ENCODE assay signal across 1 cellular context in the genomic region with DNA sequence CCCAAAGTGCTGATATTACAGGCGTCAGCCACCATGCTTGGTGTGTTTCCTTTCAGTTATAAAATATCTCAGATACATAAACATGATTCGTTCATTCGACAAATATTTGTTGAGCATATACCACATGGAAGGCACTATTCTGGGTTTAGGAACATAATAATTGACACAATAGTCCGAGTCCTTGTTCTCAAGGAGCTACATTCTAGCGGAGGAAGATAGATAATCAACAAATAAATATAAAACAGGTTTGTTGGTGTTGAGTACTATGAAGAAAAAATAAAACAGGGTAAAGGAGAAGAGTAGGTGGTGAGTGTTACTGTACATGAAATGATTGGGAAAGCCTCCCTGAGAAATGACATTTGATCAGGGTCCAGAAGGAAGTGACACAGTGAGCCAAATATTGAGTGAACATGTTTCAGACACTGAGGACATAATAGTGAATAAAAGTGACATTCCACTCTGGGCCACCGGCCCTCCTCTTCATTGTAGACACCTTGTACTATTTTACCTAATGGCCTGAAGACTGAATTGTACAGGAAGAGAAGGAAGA.
TF ChIP-seq lines count a peak whose summit lies in the region.

No MANE protein-coding gene starts in this region.

TF ChIP-seq in K562, 482 proteins besides CTCF, POLR2A, EP300 and RAD21:
- no peak for TF ChIP-seq PRPF4 (IDR thresholded peaks at IDR 0.05; ENCODE audit: insufficient read depth, low read depth, low read length, poor library complexity, severe bottlenecking)
- TF ChIP-seq, protein P1, sequence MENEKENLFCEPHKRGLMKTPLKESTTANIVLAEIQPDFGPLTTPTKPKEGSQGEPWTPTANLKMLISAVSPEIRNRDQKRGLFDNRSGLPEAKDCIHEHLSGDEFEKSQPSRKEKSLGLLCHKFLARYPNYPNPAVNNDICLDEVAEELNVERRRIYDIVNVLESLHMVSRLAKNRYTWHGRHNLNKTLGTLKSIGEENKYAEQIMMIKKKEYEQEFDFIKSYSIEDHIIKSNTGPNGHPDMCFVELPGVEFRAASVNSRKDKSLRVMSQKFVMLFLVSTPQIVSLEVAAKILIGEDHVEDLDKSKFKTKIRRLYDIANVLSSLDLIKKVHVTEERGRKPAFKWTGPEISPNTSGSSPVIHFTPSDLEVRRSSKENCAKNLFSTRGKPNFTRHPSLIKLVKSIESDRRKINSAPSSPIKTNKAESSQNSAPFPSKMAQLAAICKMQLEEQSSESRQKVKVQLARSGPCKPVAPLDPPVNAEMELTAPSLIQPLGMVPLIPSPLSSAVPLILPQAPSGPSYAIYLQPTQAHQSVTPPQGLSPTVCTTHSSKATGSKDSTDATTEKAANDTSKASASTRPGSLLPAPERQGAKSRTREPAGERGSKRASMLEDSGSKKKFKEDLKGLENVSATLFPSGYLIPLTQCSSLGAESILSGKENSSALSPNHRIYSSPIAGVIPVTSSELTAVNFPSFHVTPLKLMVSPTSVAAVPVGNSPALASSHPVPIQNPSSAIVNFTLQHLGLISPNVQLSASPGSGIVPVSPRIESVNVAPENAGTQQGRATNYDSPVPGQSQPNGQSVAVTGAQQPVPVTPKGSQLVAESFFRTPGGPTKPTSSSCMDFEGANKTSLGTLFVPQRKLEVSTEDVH (IDR thresholded peaks at IDR 0.05; ENCODE audit: low read depth, partially characterized antibody) = no peak
- no peak for TF ChIP-seq CC2D1A (IDR thresholded peaks at IDR 0.05)
- TF ChIP-seq, protein P2, sequence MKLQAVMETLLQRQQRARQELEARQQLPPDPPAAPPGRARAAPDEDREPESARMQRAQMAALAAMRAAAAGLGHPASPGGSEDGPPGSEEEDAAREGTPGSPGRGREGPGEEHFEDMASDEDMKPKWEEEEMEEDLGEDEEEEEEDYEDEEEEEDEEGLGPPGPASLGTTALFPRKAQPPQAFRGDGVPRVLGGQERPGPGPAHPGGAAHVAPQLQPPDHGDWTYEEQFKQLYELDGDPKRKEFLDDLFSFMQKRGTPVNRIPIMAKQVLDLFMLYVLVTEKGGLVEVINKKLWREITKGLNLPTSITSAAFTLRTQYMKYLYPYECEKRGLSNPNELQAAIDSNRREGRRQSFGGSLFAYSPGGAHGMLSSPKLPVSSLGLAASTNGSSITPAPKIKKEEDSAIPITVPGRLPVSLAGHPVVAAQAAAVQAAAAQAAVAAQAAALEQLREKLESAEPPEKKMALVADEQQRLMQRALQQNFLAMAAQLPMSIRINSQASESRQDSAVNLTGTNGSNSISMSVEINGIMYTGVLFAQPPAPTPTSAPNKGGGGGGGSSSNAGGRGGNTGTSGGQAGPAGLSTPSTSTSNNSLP (IDR thresholded peaks at IDR 0.05; ENCODE audit: borderline replicate concordance, low read depth, low read length) = no peak
- TF ChIP-seq, protein P3, sequence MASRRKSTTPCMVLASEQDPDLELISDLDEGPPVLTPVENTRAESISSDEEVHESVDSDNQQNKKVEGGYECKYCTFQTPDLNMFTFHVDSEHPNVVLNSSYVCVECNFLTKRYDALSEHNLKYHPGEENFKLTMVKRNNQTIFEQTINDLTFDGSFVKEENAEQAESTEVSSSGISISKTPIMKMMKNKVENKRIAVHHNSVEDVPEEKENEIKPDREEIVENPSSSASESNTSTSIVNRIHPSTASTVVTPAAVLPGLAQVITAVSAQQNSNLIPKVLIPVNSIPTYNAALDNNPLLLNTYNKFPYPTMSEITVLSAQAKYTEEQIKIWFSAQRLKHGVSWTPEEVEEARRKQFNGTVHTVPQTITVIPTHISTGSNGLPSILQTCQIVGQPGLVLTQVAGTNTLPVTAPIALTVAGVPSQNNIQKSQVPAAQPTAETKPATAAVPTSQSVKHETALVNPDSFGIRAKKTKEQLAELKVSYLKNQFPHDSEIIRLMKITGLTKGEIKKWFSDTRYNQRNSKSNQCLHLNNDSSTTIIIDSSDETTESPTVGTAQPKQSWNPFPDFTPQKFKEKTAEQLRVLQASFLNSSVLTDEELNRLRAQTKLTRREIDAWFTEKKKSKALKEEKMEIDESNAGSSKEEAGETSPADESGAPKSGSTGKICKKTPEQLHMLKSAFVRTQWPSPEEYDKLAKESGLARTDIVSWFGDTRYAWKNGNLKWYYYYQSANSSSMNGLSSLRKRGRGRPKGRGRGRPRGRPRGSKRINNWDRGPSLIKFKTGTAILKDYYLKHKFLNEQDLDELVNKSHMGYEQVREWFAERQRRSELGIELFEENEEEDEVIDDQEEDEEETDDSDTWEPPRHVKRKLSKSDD (conservative IDR thresholded peaks at IDR 0.05; ENCODE audit: low read length) = no peak
- no peak for TF ChIP-seq KHSRP (IDR thresholded peaks at IDR 0.05)
- TF ChIP-seq, protein P4, sequence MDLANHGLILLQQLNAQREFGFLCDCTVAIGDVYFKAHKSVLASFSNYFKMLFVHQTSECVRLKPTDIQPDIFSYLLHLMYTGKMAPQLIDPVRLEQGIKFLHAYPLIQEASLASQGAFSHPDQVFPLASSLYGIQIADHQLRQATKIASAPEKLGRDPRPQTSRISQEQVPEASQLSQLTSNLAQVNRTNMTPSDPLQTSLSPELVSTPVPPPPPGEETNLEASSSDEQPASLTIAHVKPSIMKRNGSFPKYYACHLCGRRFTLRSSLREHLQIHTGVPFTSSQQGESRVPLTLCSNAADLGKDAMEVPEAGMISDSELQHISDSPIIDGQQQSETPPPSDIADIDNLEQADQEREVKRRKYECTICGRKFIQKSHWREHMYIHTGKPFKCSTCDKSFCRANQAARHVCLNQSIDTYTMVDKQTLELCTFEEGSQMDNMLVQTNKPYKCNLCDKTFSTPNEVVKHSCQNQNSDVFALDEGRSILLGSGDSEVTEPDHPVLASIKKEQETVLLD (IDR thresholded peaks at IDR 0.05) = no peak
- no peak for TF ChIP-seq FOXP1 (CRISPR knock-in tag; IDR thresholded peaks at IDR 0.05)
- TF ChIP-seq, protein P5, sequence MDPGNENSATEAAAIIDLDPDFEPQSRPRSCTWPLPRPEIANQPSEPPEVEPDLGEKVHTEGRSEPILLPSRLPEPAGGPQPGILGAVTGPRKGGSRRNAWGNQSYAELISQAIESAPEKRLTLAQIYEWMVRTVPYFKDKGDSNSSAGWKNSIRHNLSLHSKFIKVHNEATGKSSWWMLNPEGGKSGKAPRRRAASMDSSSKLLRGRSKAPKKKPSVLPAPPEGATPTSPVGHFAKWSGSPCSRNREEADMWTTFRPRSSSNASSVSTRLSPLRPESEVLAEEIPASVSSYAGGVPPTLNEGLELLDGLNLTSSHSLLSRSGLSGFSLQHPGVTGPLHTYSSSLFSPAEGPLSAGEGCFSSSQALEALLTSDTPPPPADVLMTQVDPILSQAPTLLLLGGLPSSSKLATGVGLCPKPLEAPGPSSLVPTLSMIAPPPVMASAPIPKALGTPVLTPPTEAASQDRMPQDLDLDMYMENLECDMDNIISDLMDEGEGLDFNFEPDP (CRISPR knock-in tag; IDR thresholded peaks at IDR 0.05) = no peak
- no peak for TF ChIP-seq ZFX (CRISPR knock-in tag; IDR thresholded peaks at IDR 0.05)
- no peak for TF ChIP-seq RHOXF2B (CRISPR knock-in tag; conservative IDR thresholded peaks at IDR 0.05)
- no peak for TF ChIP-seq YY1 (IDR thresholded peaks at IDR 0.05; ENCODE audit: borderline replicate concordance in 1 of 3, control insufficient read depth in 1 of 3, extremely low read depth in 1 of 3, insufficient read depth in 3 of 3, insufficient read length in 1 of 3, insufficient replicate concordance in 2 of 3, low read depth in 1 of 3, low read length in 2 of 3)
- TF ChIP-seq MYBL2 (IDR thresholded peaks at IDR 0.05; ENCODE audit: low read depth) = no peak
- no peak for TF ChIP-seq MYBL2 (CRISPR knock-in tag; IDR thresholded peaks at IDR 0.05; ENCODE audit: borderline replicate concordance)
- no peak for TF ChIP-seq MEF2D (tag; conservative IDR thresholded peaks at IDR 0.05; ENCODE audit: low read depth)
